Comparison of ENCODE assay signal across 1 cellular context in genomic region chr5:135398855-135399837, GRCh38.
A peak's percentile ranks its signal among the peaks of the same experiment; 100 is the strongest.
TF ChIP-seq lines count a peak whose summit lies in the region.

MACROH2A1 (minus strand) TSS chr5:135399231; CDS start chr5:135389093, 10,138 bp downstream.

TF ChIP-seq in A549, 52 proteins besides CTCF, POLR2A, EP300 and RAD21 (continued from another document):
- TF ChIP-seq ELK1 (IDR thresholded peaks at IDR 0.05; ENCODE audit: low read depth, low read length) = no peak
- no peak; the same call in 1 of the 2 replicates for TF ChIP-seq GATA3 (IDR thresholded peaks at IDR 0.05; ENCODE audit: borderline replicate concordance)
- no peak for TF ChIP-seq CHD2 (IDR thresholded peaks at IDR 0.05; ENCODE audit: low read length, partially characterized antibody)
- no peak for TF ChIP-seq HDAC2 (IDR thresholded peaks at IDR 0.05)
- no peak for TF ChIP-seq TFCP2L1 (CRISPR knock-in tag; IDR thresholded peaks at IDR 0.05)
- TF ChIP-seq ZNF302 (CRISPR knock-in tag; IDR thresholded peaks at IDR 0.05) = no peak
- TF ChIP-seq MYC (IDR thresholded peaks at IDR 0.05; ENCODE audit: borderline replicate concordance, low read length) = peak; percentile 59; the same call in 1 of the 2 replicates
- TF ChIP-seq RFX5 (IDR thresholded peaks at IDR 0.05) = no peak
- no peak for TF ChIP-seq JUNB (IDR thresholded peaks at IDR 0.05)
- TF ChIP-seq SMC3 (IDR thresholded peaks at IDR 0.05) = no peak
- TF ChIP-seq SREBF2 (IDR thresholded peaks at IDR 0.05) = no peak
- TF ChIP-seq ZSCAN20 (CRISPR knock-in tag; IDR thresholded peaks at IDR 0.05) = peak; percentile 55; the same call in 1 of the 2 replicates
- TF ChIP-seq NPAS2 (CRISPR knock-in tag; IDR thresholded peaks at IDR 0.05; ENCODE audit: borderline replicate concordance) = no peak
- TF ChIP-seq EHF (CRISPR knock-in tag; IDR thresholded peaks at IDR 0.05) = 0 out of 2 replicates have a peak, but pooled peaks have one; percentile 56
- no peak for TF ChIP-seq CHD4 (IDR thresholded peaks at IDR 0.05; ENCODE audit: borderline replicate concordance)
- no peak for TF ChIP-seq HES2 (IDR thresholded peaks at IDR 0.05)
- TF ChIP-seq JUN (IDR thresholded peaks at IDR 0.05) = peak; percentile 78 to 82
- no peak for TF ChIP-seq ESRRA (IDR thresholded peaks at IDR 0.05; ENCODE audit: borderline replicate concordance, low read length)
